ENCODE assay signal across 14 cellular contexts in genomic region chr22:27554106-27554814, GRCh38.
DNase-seq lines count a peak whose midpoint lies in the region; ATAC-seq and TF ChIP-seq lines count a peak whose summit lies in the region.
"Had no signal": no experiment of that assay in that cellular context is flagged by ENCODE, and none has a peak within 500 bp of the region (broad histone marks: within the 10 kb centered on the region; RNA-seq: fewer than 3 reads in every experiment).

No MANE protein-coding gene starts in this region.

- no TSS peak for BruUV-seq in MCF 10A (replicated peaks; lab: Mats Ljungman, UMichigan)

- H3K4me1 Mint-ChIP-seq in MCF 10A (ENCODE audit: insufficient read depth, unreplicated experiment) (peaks cover 10% of the 10 kb centered on the region), WTC11 (peaks cover 20% of the 10 kb centered on the region), glutamatergic neuron (ENCODE audit: low read depth, unreplicated experiment) (peaks cover 4% of the 10 kb centered on the region), type B pancreatic cell (ENCODE audit: unreplicated experiment) (peaks cover 40% of the 10 kb centered on the region)
- H3K4me1 Mint-ChIP-seq in activated T-helper 1 cell treated with anti-CD3 and anti-CD28 coated beads, Interleukin-12 subunit alpha, Interleukin-12 subunit beta, Interleukin-2, Interleukin-4 antibody, amounts not matched to agents 30 ng/mL and 10 ng/mL and 1 ng/mL, durations not matched to agents 14 hours and 24 hours and 36 hours (ENCODE audit: low read depth): no peaks in the 10 kb centered on the region

- DNase-seq in MCF 10A (ENCODE audit: unreplicated experiment): peak; percentile 35
- no peak for DNase-seq in breast epithelium (ENCODE audit: low spot score in 2 of 2)
- DNase-seq in WTC11 (ENCODE audit: low spot score): no peak
- DNase-seq in glutamatergic neuron: no peak
- DNase-seq in type B pancreatic cell (ENCODE audit: extremely low spot score, unreplicated experiment): no peak
- no peak for DNase-seq in activated T-helper 1 cell treated with anti-CD3 and anti-CD28 coated beads, Interleukin-12 subunit alpha, Interleukin-12 subunit beta, Interleukin-2, Interleukin-4 antibody, amounts not matched to agents 30 ng/mL and 10 ng/mL and 1 ng/mL, durations not matched to agents 14 hours and 24 hours and 36 hours (ENCODE audit: low spot score)
- DNase-seq: activated CD4-positive, alpha-beta memory T cell treated with anti-CD3 and anti-CD28 coated beads for 36 hours; effector memory CD8-positive, alpha-beta T cell; kidney; NCI-H69 had no signal

- H3K4me3 ChIP-seq in breast epithelium: no peak overlapping the region

- H3K9me3 Mint-ChIP-seq in MCF 10A (ENCODE audit: unreplicated experiment): peaks cover 7% of the 10 kb centered on the region
- H3K9me3 Mint-ChIP-seq in WTC11: peaks cover 11% of the 10 kb centered on the region
- H3K9me3 Mint-ChIP-seq in glutamatergic neuron (ENCODE audit: unreplicated experiment): peaks cover 10% of the 10 kb centered on the region
- no peaks in the 10 kb centered on the region for H3K9me3 Mint-ChIP-seq in type B pancreatic cell
- peaks cover 7% of the 10 kb centered on the region for H3K9me3 Mint-ChIP-seq in activated T-helper 1 cell treated with anti-CD3 and anti-CD28 coated beads, Interleukin-12 subunit alpha, Interleukin-12 subunit beta, Interleukin-2, Interleukin-4 antibody, amounts not matched to agents 30 ng/mL and 10 ng/mL and 1 ng/mL, durations not matched to agents 14 hours and 24 hours and 36 hours
- H3K9me3 Mint-ChIP-seq: activated CD4-positive, alpha-beta memory T cell treated with anti-CD3 and anti-CD28 coated beads for 36 hours had no signal

- no peaks in the 10 kb centered on the region for H3K4me1 ChIP-seq in breast epithelium

- no peaks in the 10 kb centered on the region for H3K9me3 ChIP-seq in breast epithelium

- TF ChIP-seq CTCF in MCF 10A (IDR thresholded peaks at IDR 0.05; ENCODE audit: unreplicated experiment): no peak
- TF ChIP-seq CTCF in breast epithelium (IDR thresholded peaks at IDR 0.05): no peak
- no peak for TF ChIP-seq CTCF in WTC11 (IDR thresholded peaks at IDR 0.05)
- TF ChIP-seq CTCF in glutamatergic neuron (IDR thresholded peaks at IDR 0.05; ENCODE audit: partially characterized antibody, unreplicated experiment): no peak
- TF ChIP-seq CTCF in type B pancreatic cell (conservative IDR thresholded peaks at IDR 0.05): no peak

- intact Hi-C loops in MCF 10A (cut with micrococcal nuclease) (no loop called here), breast epithelium (cut with DNase I; ENCODE audit: low total_unique reads) (no loop called here)
- intact Hi-C loops in activated T-helper 1 cell treated with anti-CD3 and anti-CD28 coated beads, Interleukin-12 subunit alpha, Interleukin-12 subunit beta, Interleukin-2, Interleukin-4 antibody, amounts not matched to agents 30 ng/mL and 10 ng/mL and 1 ng/mL, durations not matched to agents 14 hours and 24 hours and 36 hours (cut with micrococcal nuclease): no loop called here

- no peak for TF ChIP-seq POLR2A in breast epithelium (IDR thresholded peaks at IDR 0.05)

- H3K4me3 Mint-ChIP-seq in MCF 10A (ENCODE audit: unreplicated experiment) (no peak overlapping the region), WTC11 (no peak overlapping the region), glutamatergic neuron (ENCODE audit: unreplicated experiment) (no peak overlapping the region), type B pancreatic cell (no peak overlapping the region)
- H3K4me3 Mint-ChIP-seq in activated T-helper 1 cell treated with anti-CD3 and anti-CD28 coated beads, Interleukin-12 subunit alpha, Interleukin-12 subunit beta, Interleukin-2, Interleukin-4 antibody, amounts not matched to agents 30 ng/mL and 10 ng/mL and 1 ng/mL, durations not matched to agents 14 hours and 24 hours and 36 hours: no peak overlapping the region
- H3K4me3 Mint-ChIP-seq: activated CD4-positive, alpha-beta memory T cell treated with anti-CD3 and anti-CD28 coated beads for 36 hours; activated naive CD8-positive, alpha-beta T cell; effector memory CD8-positive, alpha-beta T cell had no signal

- no peaks in the 10 kb centered on the region for H3K36me3 Mint-ChIP-seq in MCF 10A (ENCODE audit: insufficient read depth, unreplicated experiment)
- no peaks in the 10 kb centered on the region for H3K36me3 Mint-ChIP-seq in WTC11
- H3K36me3 Mint-ChIP-seq in glutamatergic neuron (ENCODE audit: unreplicated experiment): peaks cover 14% of the 10 kb centered on the region
- no peaks in the 10 kb centered on the region for H3K36me3 Mint-ChIP-seq in type B pancreatic cell
- no peaks in the 10 kb centered on the region for H3K36me3 Mint-ChIP-seq in activated T-helper 1 cell treated with anti-CD3 and anti-CD28 coated beads, Interleukin-12 subunit alpha, Interleukin-12 subunit beta, Interleukin-2, Interleukin-4 antibody, amounts not matched to agents 30 ng/mL and 10 ng/mL and 1 ng/mL, durations not matched to agents 14 hours and 24 hours and 36 hours (ENCODE audit: low read depth)
- H3K36me3 Mint-ChIP-seq: activated CD4-positive, alpha-beta memory T cell treated with anti-CD3 and anti-CD28 coated beads for 36 hours; activated naive CD8-positive, alpha-beta T cell had no signal

- no peak overlapping the region for H3K27ac ChIP-seq in breast epithelium

- no peaks in the 10 kb centered on the region for H3K36me3 ChIP-seq in breast epithelium

- ATAC-seq in WTC11 (no peak), GM19395 (IDR thresholded peaks at IDR 0.05; ENCODE audit: unreplicated experiment) (no peak), GM21526 (IDR thresholded peaks at IDR 0.05; ENCODE audit: low FRiP score, unreplicated experiment) (no peak)
- ATAC-seq: effector memory CD8-positive, alpha-beta T cell; HCT116 had no signal

- no peaks in the 10 kb centered on the region for H3K27me3 ChIP-seq in breast epithelium

- H3K27ac Mint-ChIP-seq in MCF 10A (ENCODE audit: low read depth, unreplicated experiment) (peak overlapping the region; percentile 22), WTC11 (peak overlapping the region; percentile 55; the same call in 1 of the 2 replicates), glutamatergic neuron (ENCODE audit: unreplicated experiment) (peak overlapping the region; percentile 12), type B pancreatic cell (peak overlapping the region; percentile 72)
- H3K27ac Mint-ChIP-seq in activated T-helper 1 cell treated with anti-CD3 and anti-CD28 coated beads, Interleukin-12 subunit alpha, Interleukin-12 subunit beta, Interleukin-2, Interleukin-4 antibody, amounts not matched to agents 30 ng/mL and 10 ng/mL and 1 ng/mL, durations not matched to agents 14 hours and 24 hours and 36 hours: no peak overlapping the region
- H3K27ac Mint-ChIP-seq: activated CD4-positive, alpha-beta memory T cell treated with anti-CD3 and anti-CD28 coated beads for 36 hours; activated naive CD8-positive, alpha-beta T cell; effector memory CD8-positive, alpha-beta T cell had no signal

- CTCF ChIA-PET in MCF 10A (lab: Yijun Ruan, JAX) (interaction anchor here (0.6 kb wide), 1 partner anchor 141 kb away, joined by 4 read pairs; no protein-coding TSS in a partner anchor), WTC11 (lab: Charles Lee) (no interaction called here)

- H3K27me3 Mint-ChIP-seq in MCF 10A (ENCODE audit: insufficient read depth, unreplicated experiment) (no peaks in the 10 kb centered on the region), WTC11 (ENCODE audit: low read depth) (no peaks in the 10 kb centered on the region), glutamatergic neuron (ENCODE audit: unreplicated experiment) (peaks cover 2% of the 10 kb centered on the region), type B pancreatic cell (peaks cover 16% of the 10 kb centered on the region)
- no peaks in the 10 kb centered on the region for H3K27me3 Mint-ChIP-seq in activated T-helper 1 cell treated with anti-CD3 and anti-CD28 coated beads, Interleukin-12 subunit alpha, Interleukin-12 subunit beta, Interleukin-2, Interleukin-4 antibody, amounts not matched to agents 30 ng/mL and 10 ng/mL and 1 ng/mL, durations not matched to agents 14 hours and 24 hours and 36 hours (ENCODE audit: insufficient read depth)
- H3K27me3 Mint-ChIP-seq: activated CD4-positive, alpha-beta memory T cell treated with anti-CD3 and anti-CD28 coated beads for 36 hours; activated naive CD8-positive, alpha-beta T cell had no signal

- POLR2A ChIA-PET in MCF 10A (lab: Yijun Ruan, JAX) (interaction anchor here (1.0 kb wide), 1 partner anchor 20 kb away, joined by 4 read pairs; no protein-coding TSS in a partner anchor), WTC11 (lab: Charles Lee) (no interaction called here)

TF ChIP-seq in WTC11, 78 proteins besides CTCF, POLR2A, EP300 and RAD21 (continues in another document):
- TF ChIP-seq TCF7 (CRISPR knock-in tag; IDR thresholded peaks at IDR 0.05; ENCODE audit: low read depth): no peak
- no peak for TF ChIP-seq TEAD1 (CRISPR knock-in tag; IDR thresholded peaks at IDR 0.05)
- no peak for TF ChIP-seq E2F1 (CRISPR knock-in tag; IDR thresholded peaks at IDR 0.05)
- no peak for TF ChIP-seq NFE2L1 (CRISPR knock-in tag; IDR thresholded peaks at IDR 0.05)
- TF ChIP-seq PRRX2 (CRISPR knock-in tag; IDR thresholded peaks at IDR 0.05): no peak
- no peak for TF ChIP-seq ZNF671 (CRISPR knock-in tag; IDR thresholded peaks at IDR 0.05)
- no peak for TF ChIP-seq ZBTB43 (CRISPR knock-in tag; IDR thresholded peaks at IDR 0.05)
- no peak for TF ChIP-seq ZBTB21 (CRISPR knock-in tag; IDR thresholded peaks at IDR 0.05; ENCODE audit: borderline replicate concordance)
- no peak for TF ChIP-seq EMX1 (CRISPR knock-in tag; IDR thresholded peaks at IDR 0.05)
- no peak for TF ChIP-seq SMAD3 (CRISPR knock-in tag; IDR thresholded peaks at IDR 0.05; ENCODE audit: borderline replicate concordance)
